9 cellular contexts compared by ENCODE assay signal in the genomic region with DNA sequence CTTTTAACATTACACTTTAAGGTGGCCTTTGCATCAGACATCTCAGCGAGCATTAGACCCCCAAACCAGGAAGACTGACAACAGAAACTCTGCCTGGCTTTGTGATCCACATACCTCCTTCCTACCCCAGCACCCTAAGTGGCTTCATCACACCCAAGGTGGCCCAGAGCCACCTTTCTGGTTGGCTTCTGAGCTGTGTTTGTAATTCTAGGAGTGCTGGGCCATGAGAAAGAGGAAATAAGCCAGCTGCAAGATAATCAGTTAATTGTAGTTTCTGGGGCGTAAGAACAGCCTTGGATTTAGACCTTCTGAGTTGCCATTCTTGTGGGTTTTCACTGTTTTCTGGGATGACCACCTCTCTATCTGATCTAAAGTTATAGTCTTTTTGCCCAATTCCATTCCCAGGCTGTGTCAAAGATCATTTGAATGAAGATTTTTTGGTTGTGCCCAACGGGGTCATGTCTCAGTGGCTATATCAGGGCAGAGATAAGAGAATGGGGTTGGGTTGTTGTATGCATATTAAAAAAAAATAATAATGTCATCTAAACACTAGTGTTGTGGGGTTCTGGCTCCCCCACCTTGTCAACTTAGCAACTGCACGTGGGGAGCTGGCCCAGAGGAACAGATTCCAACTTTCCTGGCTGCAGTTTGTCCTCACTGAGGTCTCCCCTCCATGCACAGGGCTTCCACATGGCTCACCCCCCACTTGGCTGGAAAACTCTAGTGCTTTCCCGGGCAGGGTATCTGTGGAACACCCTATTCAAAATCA.
A peak's percentile ranks its signal among the peaks of the same experiment; 100 is the strongest.
DNase-seq lines count a peak whose midpoint lies in the region; ATAC-seq and TF ChIP-seq lines count a peak whose summit lies in the region.
"Had no signal": no experiment of that assay in that cellular context is flagged by ENCODE, and none has a peak within 500 bp of the region (broad histone marks: within the 10 kb centered on the region; RNA-seq: fewer than 3 reads in every experiment).

No MANE protein-coding gene starts in this region.

- peak; percentile 27 for DNase-seq in 8988T
- peak; percentile 17 for DNase-seq in GM13976 (ENCODE audit: low spot score)
- peak; percentile 46 for DNase-seq in WERI-Rb-1
- DNase-seq in hepatocyte (ENCODE audit: low spot score): peak; percentile 56
- no peak for DNase-seq in mesenteric fat pad (ENCODE audit: low spot score)
- no peak for DNase-seq in DMS114 treated with DMSO at 0.1 percent for 48 hours (lab: John Stamatoyannopoulos, UW; ENCODE audit: unreplicated experiment)
- no peak for DNase-seq in NCI-H524 treated with DMSO at 0.1 percent for 48 hours (lab: John Stamatoyannopoulos, UW)
- DNase-seq: stimulated activated naive CD4-positive, alpha-beta T cell treated with Interleukin-2 at 50 U/mL for 16 hours had no signal

- ATAC-seq in GM18517 (IDR thresholded peaks at IDR 0.05; ENCODE audit: unreplicated experiment): no peak

- H4K20me1 ChIP-seq in hepatocyte (ENCODE audit: insufficient read depth, poor library complexity, severe bottlenecking): no peaks in the 10 kb centered on the region

- H3K79me2 ChIP-seq in hepatocyte: no peaks in the 10 kb centered on the region

- no peak overlapping the region for H3K4me3 ChIP-seq in WERI-Rb-1 (ENCODE audit: low read depth, low read length)
- H3K4me3 ChIP-seq in hepatocyte: no peak overlapping the region

- H3K9me3 ChIP-seq in WERI-Rb-1 (ENCODE audit: severe bottlenecking) (no peaks in the 10 kb centered on the region), hepatocyte (ENCODE audit: low read depth) (no peaks in the 10 kb centered on the region)

- H3K27ac ChIP-seq in WERI-Rb-1 (no peak overlapping the region), hepatocyte (no peak overlapping the region)

- no peaks in the 10 kb centered on the region for H3K9me2 ChIP-seq in hepatocyte (replicated peaks; ENCODE audit: insufficient read depth)

- no peak overlapping the region for H2AFZ ChIP-seq in hepatocyte

- H3K27me3 ChIP-seq in WERI-Rb-1 (ENCODE audit: insufficient read depth, low read depth, severe bottlenecking): no peaks in the 10 kb centered on the region
- H3K27me3 ChIP-seq in hepatocyte: no peaks in the 10 kb centered on the region

- in situ Hi-C loops in GM13976 (cut with MboI; ENCODE audit: low sequenced_read_pairs, unreplicated experiment): loop anchor here (10.0 kb wide), 1 partner anchor 237 kb away; a partner anchor contains a TSS

- H3K4me1 ChIP-seq in hepatocyte (ENCODE audit: insufficient read depth): peaks cover 6% of the 10 kb centered on the region

- peak; percentile 38 for TF ChIP-seq CTCF in GM13976 (IDR thresholded peaks at IDR 0.05; ENCODE audit: borderline replicate concordance, control extremely low read depth, extremely low read depth, insufficient read depth, missing control alignments)
- TF ChIP-seq CTCF in WERI-Rb-1 (IDR thresholded peaks at IDR 0.05; ENCODE audit: low read depth, low read length): peak; percentile 66
- TF ChIP-seq CTCF in hepatocyte (IDR thresholded peaks at IDR 0.05; ENCODE audit: poor library complexity): peak; percentile 58

- H3K36me3 ChIP-seq in WERI-Rb-1 (no peaks in the 10 kb centered on the region), hepatocyte (replicated peaks; ENCODE audit: insufficient read depth, low read depth) (no peaks in the 10 kb centered on the region)

- 65% methylated on average over 5 of the region's 5 CpGs for WGBS in hepatocyte (ENCODE audit: low lambda C conversion rate, missing lambda C conversion rate)

- H3K4me2 ChIP-seq in hepatocyte: no peak overlapping the region

Comparison
In these comparisons a context has a peak if more than half of its experiments do, and no peak if none do; other contexts are left out.
1. DNase-seq: peak in 8988T (single experiment), GM13976 (single experiment), WERI-Rb-1 (single experiment) and hepatocyte (single experiment); none in mesenteric fat pad (single experiment), DMS114 treated with DMSO at 0.1 percent for 48 hours (single experiment) and NCI-H524 treated with DMSO at 0.1 percent for 48 hours (single experiment).
2. Peak in every context shown above with its lines, with median percentiles within 50 percentile points of each other: CTCF ChIP-seq.